ENCODE assay signal across 11 cellular contexts in genomic region chr4:119498520-119498919, GRCh38.
A peak's percentile ranks its signal among the peaks of the same experiment; 100 is the strongest.
DNase-seq lines count a peak whose midpoint lies in the region; ATAC-seq and TF ChIP-seq lines count a peak whose summit lies in the region.
"Had no signal": no experiment of that assay in that cellular context is flagged by ENCODE, and none has a peak within 500 bp of the region (broad histone marks: within the 10 kb centered on the region; RNA-seq: fewer than 3 reads in every experiment).

No MANE protein-coding gene starts in this region.

- peak overlapping the region; percentile 27; the same call in 1 of the 2 replicates for H3K27ac Mint-ChIP-seq in HFFc6

- no peaks in the 10 kb centered on the region for H3K79me2 ChIP-seq in hepatocyte

- no peak overlapping the region for H2AFZ ChIP-seq in hepatocyte

- no peak for ATAC-seq in GM19467 (IDR thresholded peaks at IDR 0.05; ENCODE audit: unreplicated experiment)
- no peak for ATAC-seq in HG03571 (IDR thresholded peaks at IDR 0.05; ENCODE audit: unreplicated experiment)
- ATAC-seq: stimulated activated naive CD8-positive, alpha-beta T cell treated with anti-CD3 and anti-CD28 coated beads, Interleukin-15, Interleukin-2, amounts not matched to agents 100 U/mL and 50 U/mL, for 24 hours had no signal

- no peaks in the 10 kb centered on the region for H3K9me2 ChIP-seq in hepatocyte (replicated peaks; ENCODE audit: insufficient read depth)

- H3K9me3 ChIP-seq in hepatocyte (ENCODE audit: low read depth): no peaks in the 10 kb centered on the region
- no peaks in the 10 kb centered on the region for H3K9me3 ChIP-seq in transverse colon

- no peak for TF ChIP-seq EP300 in transverse colon (IDR thresholded peaks at IDR 0.05; ENCODE audit: low read depth)

- H3K36me3 ChIP-seq in hepatocyte (replicated peaks; ENCODE audit: insufficient read depth, low read depth) (no peaks in the 10 kb centered on the region), transverse colon (peaks cover 0 to 56% (median 25%) of the 10 kb centered on the region in 4 donors)

- no peak for TF ChIP-seq POLR2A in transverse colon (IDR thresholded peaks at IDR 0.05)

- DNase-seq in HFFc6: no peak
- peak; percentile 8 for DNase-seq in hepatocyte (ENCODE audit: low spot score)
- peak; percentile 5 for DNase-seq in renal cortical epithelial cell (ENCODE audit: low read depth)
- DNase-seq in transverse colon: no peak
- no peak for DNase-seq in CD1c-positive myeloid dendritic cell (ENCODE audit: extremely low spot score)
- DNase-seq: DMS153; KBM-7; stimulated activated naive CD8-positive, alpha-beta T cell treated with anti-CD3 and anti-CD28 coated beads, Interleukin-15, Interleukin-2, amounts not matched to agents 100 U/mL and 50 U/mL, for 24 hours had no signal

- H3K36me3 Mint-ChIP-seq in HFFc6 (ENCODE audit: low read depth): peaks cover 18% of the 10 kb centered on the region

- no peaks in the 10 kb centered on the region for H3K9me3 Mint-ChIP-seq in HFFc6

- H3K4me1 ChIP-seq in hepatocyte (ENCODE audit: insufficient read depth): no peaks in the 10 kb centered on the region
- H3K4me1 ChIP-seq in transverse colon: no peaks in the 10 kb centered on the region

- TF ChIP-seq CTCF in HFFc6 (IDR thresholded peaks at IDR 0.05) (no peak), hepatocyte (IDR thresholded peaks at IDR 0.05; ENCODE audit: poor library complexity) (no peak), transverse colon (IDR thresholded peaks at IDR 0.05) (no peak)

- H3K27me3 ChIP-seq in hepatocyte (no peaks in the 10 kb centered on the region), transverse colon (no peaks in the 10 kb centered on the region)

- no peak overlapping the region for H3K4me3 Mint-ChIP-seq in HFFc6

- intact Hi-C loops in transverse colon (cut with DNase I; ENCODE audit: low total_unique reads): no loop called here

- no peaks in the 10 kb centered on the region for H3K27me3 Mint-ChIP-seq in HFFc6 (ENCODE audit: insufficient read depth)

- H3K4me2 ChIP-seq in hepatocyte: no peak overlapping the region

- H3K4me3 ChIP-seq in hepatocyte (no peak overlapping the region), transverse colon (no peak overlapping the region)

- WGBS in hepatocyte (ENCODE audit: low lambda C conversion rate, missing lambda C conversion rate): 71% methylated on average over 3 of the region's 3 CpGs
- 59 to 78% methylated on average over 3 of the region's 3 CpGs for WGBS in transverse colon (ENCODE audit: low coverage in 1 of 2), 2 donors

- H3K4me1 Mint-ChIP-seq in HFFc6 (ENCODE audit: low read depth): no peaks in the 10 kb centered on the region

- H3K27ac ChIP-seq in angular gyrus (ENCODE audit: low read depth, low read length): peak overlapping the region; percentile 64
- no peak overlapping the region for H3K27ac ChIP-seq in hepatocyte
- H3K27ac ChIP-seq in transverse colon: peak overlapping the region in 2 of 4 donors; percentile 4 to 10

- in situ Hi-C loops in transverse colon (cut with MboI; ENCODE audit: low pct_ligation_motif_present in 1 of 4, low pct_unique_long_range_greater_than_20kb in 1 of 4, low sequenced_read_pairs in 3 of 4): loop anchor here in 3 of 4 donors (25.0 kb wide), 2 partner anchors 186 to 511 kb away; partner anchors contain the start of gene FABP2 (in 1 of the 3)

- H4K20me1 ChIP-seq in hepatocyte (ENCODE audit: insufficient read depth, poor library complexity, severe bottlenecking): no peaks in the 10 kb centered on the region

Comparison
In these comparisons a context has a peak if more than half of its experiments do, and no peak if none do; other contexts are left out.
1. DNase-seq: peak in hepatocyte (single experiment) and renal cortical epithelial cell (single experiment); none in HFFc6 (single experiment), transverse colon (single experiment) and CD1c-positive myeloid dendritic cell (single experiment).